Comparison of ENCODE assay signal across 2 cellular contexts in genomic region chr7:102874966-102875365, GRCh38.
TF ChIP-seq lines count a peak whose summit lies in the region.

No MANE protein-coding gene starts in this region.

TF ChIP-seq in A549, 52 proteins besides CTCF, POLR2A, EP300 and RAD21 (continued from another document):
- TF ChIP-seq PBX3 (IDR thresholded peaks at IDR 0.05) (no peak), ZFP36 (IDR thresholded peaks at IDR 0.05; ENCODE audit: borderline replicate concordance, partially characterized antibody) (no peak), CEBPB (IDR thresholded peaks at IDR 0.05) (no peak)

TF ChIP-seq in HCT116, 20 proteins besides CTCF, POLR2A, EP300 and RAD21 (continued from another document):
- TF ChIP-seq CBX3 (IDR thresholded peaks at IDR 0.05; ENCODE audit: low read depth) = no peak
- TF ChIP-seq JUND (IDR thresholded peaks at IDR 0.05) = no peak
- TF ChIP-seq SP1 (IDR thresholded peaks at IDR 0.05; ENCODE audit: low read depth) = no peak
- TF ChIP-seq SIN3A (IDR thresholded peaks at IDR 0.05; ENCODE audit: low read depth) = no peak
- TF ChIP-seq ZBTB33 (IDR thresholded peaks at IDR 0.05; ENCODE audit: extremely low read depth, insufficient replicate concordance, low read length) = no peak
- no peak for TF ChIP-seq MAX (IDR thresholded peaks at IDR 0.05)
- TF ChIP-seq EZH2phosphoT487 (IDR thresholded peaks at IDR 0.05; ENCODE audit: borderline replicate concordance) = no peak
- no peak for TF ChIP-seq FOSL1 (IDR thresholded peaks at IDR 0.05; ENCODE audit: low read depth)
TF ChIP-seq in HCT116: peak in this region for 0.
